20 cellular contexts compared by ENCODE assay signal in the genomic region with DNA sequence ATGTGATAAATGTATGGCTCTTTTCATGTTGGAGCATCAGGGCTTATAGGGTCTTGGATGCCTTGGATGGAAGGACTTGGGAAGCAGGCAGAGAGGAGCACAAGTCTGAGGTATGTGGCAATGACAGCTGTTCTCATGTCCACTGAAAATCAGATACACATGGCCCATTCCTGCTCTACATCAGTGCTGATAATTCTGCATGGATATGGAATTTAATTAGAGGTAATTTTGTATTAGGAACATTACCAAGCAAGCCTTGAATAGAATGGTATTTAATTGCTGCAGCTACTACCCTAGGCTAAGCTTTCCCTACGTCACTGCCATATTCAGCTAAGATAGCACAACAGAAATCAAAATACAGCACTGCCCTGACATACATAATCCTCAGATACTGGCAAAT.
"Had no signal": no experiment of that assay in that cellular context is flagged by ENCODE, and none has a peak within 500 bp of the region (broad histone marks: within the 10 kb centered on the region; RNA-seq: fewer than 3 reads in every experiment).

No MANE protein-coding gene starts in this region.

- H3K4me1 ChIP-seq: neural progenitor cell, parathyroid adenoma, psoas muscle, right lobe of liver, sigmoid colon, stomach, thyroid gland, tibial nerve, upper lobe of left lung, vagina had no signal

- H3K27ac ChIP-seq: neural progenitor cell, ovary, parathyroid adenoma, psoas muscle, right lobe of liver, sigmoid colon, stomach, thoracic aorta, thyroid gland, tibial nerve, upper lobe of left lung, vagina had no signal

- H3K27me3 ChIP-seq: neural progenitor cell, ovary, right lobe of liver, sigmoid colon, stomach, thyroid gland, tibial nerve, upper lobe of left lung, vagina had no signal

- H2AFZ ChIP-seq: neural progenitor cell, parathyroid adenoma had no signal

- H3K36me3 ChIP-seq: neural progenitor cell, ovary, right lobe of liver, sigmoid colon, stomach, thoracic aorta, thyroid gland, tibial nerve, upper lobe of left lung, vagina had no signal

- H3K9me3 ChIP-seq: ovary, psoas muscle, right lobe of liver, sigmoid colon, stomach, thoracic aorta, thyroid gland, tibial nerve, upper lobe of left lung, vagina had no signal

- H3K9ac ChIP-seq: neural progenitor cell, parathyroid adenoma had no signal

- H3K4me2 ChIP-seq: neural progenitor cell had no signal

- H3K4me3 ChIP-seq: neural progenitor cell, ovary, psoas muscle, right lobe of liver, sigmoid colon, stomach, thoracic aorta, thyroid gland, tibial nerve, upper lobe of left lung, vagina had no signal

- DNase-seq: natural killer cell; occipital lobe; ovary; posterior cingulate gyrus; psoas muscle; right lobe of liver; sigmoid colon; small intestine; stimulated activated CD4-positive, alpha-beta T cell treated with anti-CD3 and anti-CD28 coated beads, Interleukin-2, amount 100 ng/mL, for 48 hours; stimulated activated CD4-positive, alpha-beta T cell treated with anti-CD3 and anti-CD28 coated beads, Interleukin-4, amount 100 ng/mL, for 24 hours; stimulated activated naive B cell treated with anti-CD40 and anti-IgM and Interleukin-4, amounts not matched to agents 10 μg/mL and 1 μg/mL and 100 μg/mL, for 72 hours; stimulated activated naive CD4-positive, alpha-beta T cell treated with Interleukin-2 at 50 U/mL for 16 hours; stomach; upper lobe of left lung had no signal

- H3K79me2 ChIP-seq: parathyroid adenoma had no signal
